Comparison of ENCODE assay signal across 1 cellular context in the genomic region with DNA sequence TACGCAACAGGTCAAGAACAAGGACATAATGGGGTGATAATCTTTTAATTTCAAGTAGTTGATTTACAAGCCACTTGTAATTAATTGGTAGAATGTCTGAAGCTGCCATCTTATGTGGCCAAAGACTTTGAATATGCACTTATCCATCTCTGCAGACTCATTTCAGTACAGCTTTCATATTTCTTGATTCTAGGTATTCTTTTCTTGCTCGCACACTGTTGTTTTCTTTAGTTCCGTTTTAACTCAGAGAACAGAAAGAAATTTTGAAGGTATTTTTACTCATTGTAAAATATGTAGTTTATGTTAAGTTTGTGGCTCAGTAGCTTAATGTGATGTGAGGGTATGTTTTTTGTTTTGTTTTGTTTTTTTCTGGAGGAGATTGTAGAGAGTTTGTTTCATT.
A peak's percentile ranks its signal among the peaks of the same experiment; 100 is the strongest.
TF ChIP-seq lines count a peak whose summit lies in the region.

No MANE protein-coding gene starts in this region.

TF ChIP-seq in GM12878, 131 proteins besides CTCF, POLR2A, EP300 and RAD21 (continued from another document):
- TF ChIP-seq REST (IDR thresholded peaks at IDR 0.05; ENCODE audit: low read depth, low read length), result no peak
- TF ChIP-seq ZNF274 (IDR thresholded peaks at IDR 0.05; ENCODE audit: insufficient read depth, insufficient read length), result no peak
- no peak for TF ChIP-seq POLR2AphosphoS2 (IDR thresholded peaks at IDR 0.05; ENCODE audit: low read depth, low read length)
- TF ChIP-seq HCFC1 (IDR thresholded peaks at IDR 0.05; ENCODE audit: low read length), result no peak
- peak; percentile 56 for TF ChIP-seq JUNB (IDR thresholded peaks at IDR 0.05)
- no peak for TF ChIP-seq BMI1 (IDR thresholded peaks at IDR 0.05; ENCODE audit: borderline replicate concordance)
- no peak for TF ChIP-seq IRF4 (IDR thresholded peaks at IDR 0.05; ENCODE audit: low read depth, low read length)
- no peak for TF ChIP-seq TCF7 (IDR thresholded peaks at IDR 0.05; ENCODE audit: borderline replicate concordance)
